In genomic region chrX:130083656-130084382, GRCh38 we compare ENCODE assay signal across 9 cellular contexts. TPM values are rescaled to one million over a fixed set of nuclear protein-coding genes. Genes with fewer than 3 reads are reported as not detected.
DNase-seq lines count a peak whose midpoint lies in the region; ATAC-seq and TF ChIP-seq lines count a peak whose summit lies in the region.
"Had no signal": no experiment of that assay in that cellular context is flagged by ENCODE, and none has a peak within 500 bp of the region (broad histone marks: within the 10 kb centered on the region; RNA-seq: fewer than 3 reads in every experiment).

No MANE protein-coding gene starts in this region.

- peak overlapping the region; percentile 55 to 97 (median 91) for H3K27ac Mint-ChIP-seq in naive thymus-derived CD4-positive, alpha-beta T cell

- no peaks in the 10 kb centered on the region for H3K9me2 ChIP-seq in OCI-LY7 (ENCODE audit: insufficient read depth, low read length)

- H3K9me3 Mint-ChIP-seq in naive thymus-derived CD4-positive, alpha-beta T cell: no peaks in the 10 kb centered on the region

- H3K9me3 ChIP-seq in HEK293 (ENCODE audit: control insufficient read depth, insufficient read depth, low read depth, low read length) (no peaks in the 10 kb centered on the region), OCI-LY7 (ENCODE audit: low read length) (no peaks in the 10 kb centered on the region)
- H3K9me3 ChIP-seq in naive thymus-derived CD4-positive, alpha-beta T cell (ENCODE audit: control insufficient read depth in 2 of 3, low read length in 3 of 3): no peaks in the 10 kb centered on the region

- POLR2A ChIA-PET in HEK293 (lab: Yijun Ruan, JAX): no interaction called here
- POLR2A ChIA-PET in OCI-LY7 (lab: Charles Lee): interaction anchor here (0.5 to 0.8 kb wide), 2 partner anchors 21 to 38 kb away, joined by 3 read pairs; no protein-coding TSS in a partner anchor
- POLR2A ChIA-PET in naive thymus-derived CD4-positive, alpha-beta T cell (lab: Charles Lee): interaction anchor here (0.8 to 5.3 kb wide), 7 partner anchors 8 to 134 kb away, joined by 3 to 44 read pairs (median 5); partner anchors contain the start of gene ELF4

- BruUV-seq in OCI-LY7 (replicated peaks; lab: Mats Ljungman, UMichigan): no TSS peak

- H2AFZ ChIP-seq in OCI-LY7 (ENCODE audit: low read length): no peak overlapping the region

- H4K20me1 ChIP-seq in OCI-LY7 (ENCODE audit: insufficient read depth, low read length): no peaks in the 10 kb centered on the region

- peak overlapping the region; percentile 84 for H3K4me2 ChIP-seq in OCI-LY7 (ENCODE audit: low read length)

- peak overlapping the region; percentile 86 to 93 (median 89) for H3K4me3 Mint-ChIP-seq in naive thymus-derived CD4-positive, alpha-beta T cell

- no peaks in the 10 kb centered on the region for H3K4me1 ChIP-seq in HEK293 (ENCODE audit: control insufficient read depth, insufficient read depth, low read length)
- H3K4me1 ChIP-seq in OCI-LY7 (ENCODE audit: insufficient read depth, low read length, poor library complexity, severe bottlenecking): peaks cover 76% of the 10 kb centered on the region
- H3K4me1 ChIP-seq in naive thymus-derived CD4-positive, alpha-beta T cell (ENCODE audit: control insufficient read depth in 2 of 2, insufficient read depth in 2 of 2, low read length in 2 of 2): peaks cover 30 to 36% of the 10 kb centered on the region in 2 donors

- H3K4me3 ChIP-seq in HEK293 (ENCODE audit: low read depth, low read length) (no peak overlapping the region), OCI-LY7 (ENCODE audit: low read depth, low read length, poor library complexity, severe bottlenecking) (peak overlapping the region; percentile 56)
- H3K4me3 ChIP-seq in naive thymus-derived CD4-positive, alpha-beta T cell (ENCODE audit: low read length): peak overlapping the region; percentile 67

- peaks cover 25 to 77% (median 57%) of the 10 kb centered on the region in 7 donors for H3K4me1 Mint-ChIP-seq in naive thymus-derived CD4-positive, alpha-beta T cell

- TF ChIP-seq CTCF in GM13976 (IDR thresholded peaks at IDR 0.05; ENCODE audit: borderline replicate concordance, control extremely low read depth, extremely low read depth, insufficient read depth, missing control alignments) (no peak), HEK293 (tag by site-specific recombination; IDR thresholded peaks at IDR 0.05) (no peak), OCI-LY7 (conservative IDR thresholded peaks at IDR 0.05; ENCODE audit: low read length) (no peak)

- H3K27me3 ChIP-seq in naive thymus-derived CD4-positive, alpha-beta T cell (ENCODE audit: control insufficient read depth in 2 of 2, insufficient read depth in 2 of 2, low read length in 2 of 2): no peaks in the 10 kb centered on the region

- peaks cover 0 to 4% of the 10 kb centered on the region in 2 experiments; a peak in 2 of 3 replicates for H3K36me3 ChIP-seq in HEK293 (ENCODE audit: control insufficient read depth in 2 of 2, insufficient read depth in 1 of 2, low read length in 2 of 2)
- peaks cover 7% of the 10 kb centered on the region; the same call in 1 of the 2 replicates for H3K36me3 ChIP-seq in OCI-LY7 (ENCODE audit: insufficient read depth, low read length)
- peaks cover 0 to 13% (median 2%) of the 10 kb centered on the region in 3 experiments for H3K36me3 ChIP-seq in naive thymus-derived CD4-positive, alpha-beta T cell (ENCODE audit: control insufficient read depth in 2 of 3, insufficient read depth in 3 of 3, low read length in 3 of 3)

- H3K27ac ChIP-seq in HEK293 (ENCODE audit: extremely low read depth, low read depth, low read length): no peak overlapping the region
- peak overlapping the region; percentile 93 for H3K27ac ChIP-seq in OCI-LY7 (ENCODE audit: low read depth, low read length, poor library complexity, severe bottlenecking)
- H3K27ac ChIP-seq in naive thymus-derived CD4-positive, alpha-beta T cell (ENCODE audit: low read depth, low read length): peak overlapping the region; percentile 66

- CTCF ChIA-PET in HEK293 (lab: Yijun Ruan, JAX): interaction anchor here (0.6 to 0.9 kb wide), 2 partner anchors 9 to 480 kb away, joined by 4 to 5 read pairs; no protein-coding TSS in a partner anchor
- CTCF ChIA-PET in OCI-LY7 (lab: Charles Lee; ENCODE audit: unreplicated experiment): interaction anchor here (1.0 to 1.1 kb wide), 4 partner anchors 26 to 87 kb away, joined by 3 to 5 read pairs (median 4); partner anchors contain the start of gene AIFM1
- CTCF ChIA-PET in naive thymus-derived CD4-positive, alpha-beta T cell (lab: Charles Lee): interaction anchor here (6.0 kb wide), 1 partner anchor 37 kb away, joined by 54 read pairs; no protein-coding TSS in a partner anchor

- H3K27me3 Mint-ChIP-seq in naive thymus-derived CD4-positive, alpha-beta T cell: no peaks in the 10 kb centered on the region

- intact Hi-C loops in OCI-LY7 (cut with micrococcal nuclease; ENCODE audit: unreplicated experiment): loop anchor here (2.0 to 10.0 kb wide), 2 partner anchors 83 to 309 kb away; partner anchors contain the start of gene SASH3
- intact Hi-C loops in naive thymus-derived CD4-positive, alpha-beta T cell (cut with micrococcal nuclease): loop anchor here in 1 of 2 donors (2.0 to 10.0 kb wide), 2 partner anchors 15 to 1731 kb away; no protein-coding TSS in a partner anchor

- in situ Hi-C loops in GM13976 (cut with MboI; ENCODE audit: low sequenced_read_pairs, unreplicated experiment): no loop called here

- DNase-seq in GM13976 (ENCODE audit: low spot score) (peak; percentile 65), OCI-LY7 (ENCODE audit: low spot score) (peak; percentile 49), hippocampal formation (lab: John Stamatoyannopoulos, UW) (no peak), Ammon's horn (ENCODE audit: low spot score) (no peak)
- DNase-seq in naive thymus-derived CD4-positive, alpha-beta T cell: no peak
- no peak for DNase-seq in effector CD8-positive, alpha-beta T cell (lab: John Stamatoyannopoulos, UW)
- DNase-seq: NCI-H524 had no signal

- H3K79me2 ChIP-seq in OCI-LY7 (ENCODE audit: insufficient read depth, low read depth, low read length): peaks cover 41% of the 10 kb centered on the region; the same call in 1 of the 2 replicates

- H3K36me3 Mint-ChIP-seq in naive thymus-derived CD4-positive, alpha-beta T cell: peaks cover 0 to 18% (median 3%) of the 10 kb centered on the region in 5 donors

- no peak for ATAC-seq in naive thymus-derived CD4-positive, alpha-beta T cell
- ATAC-seq in SK-N-SH treated with all-trans-retinoic acid at 6 μM for 48 hours: no peak

TF ChIP-seq in HEK293, 187 proteins besides CTCF, POLR2A, EP300 and RAD21:
- TF ChIP-seq ZNF302 (tag by site-specific recombination; IDR thresholded peaks at IDR 0.05; ENCODE audit: low read depth) (no peak), ZNF366 (tag by site-specific recombination; conservative IDR thresholded peaks at IDR 0.05) (peak; percentile 91)

TF ChIP-seq in SK-N-SH treated with all-trans-retinoic acid at 6 μM for 48 hours, 23 proteins besides CTCF, POLR2A, EP300 and RAD21:
- TF ChIP-seq, protein P1, sequence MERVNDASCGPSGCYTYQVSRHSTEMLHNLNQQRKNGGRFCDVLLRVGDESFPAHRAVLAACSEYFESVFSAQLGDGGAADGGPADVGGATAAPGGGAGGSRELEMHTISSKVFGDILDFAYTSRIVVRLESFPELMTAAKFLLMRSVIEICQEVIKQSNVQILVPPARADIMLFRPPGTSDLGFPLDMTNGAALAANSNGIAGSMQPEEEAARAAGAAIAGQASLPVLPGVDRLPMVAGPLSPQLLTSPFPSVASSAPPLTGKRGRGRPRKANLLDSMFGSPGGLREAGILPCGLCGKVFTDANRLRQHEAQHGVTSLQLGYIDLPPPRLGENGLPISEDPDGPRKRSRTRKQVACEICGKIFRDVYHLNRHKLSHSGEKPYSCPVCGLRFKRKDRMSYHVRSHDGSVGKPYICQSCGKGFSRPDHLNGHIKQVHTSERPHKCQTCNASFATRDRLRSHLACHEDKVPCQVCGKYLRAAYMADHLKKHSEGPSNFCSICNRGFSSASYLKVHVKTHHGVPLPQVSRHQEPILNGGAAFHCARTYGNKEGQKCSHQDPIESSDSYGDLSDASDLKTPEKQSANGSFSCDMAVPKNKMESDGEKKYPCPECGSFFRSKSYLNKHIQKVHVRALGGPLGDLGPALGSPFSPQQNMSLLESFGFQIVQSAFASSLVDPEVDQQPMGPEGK (CRISPR knock-in tag; IDR thresholded peaks at IDR 0.05; ENCODE audit: borderline replicate concordance): no peak
- no peak for TF ChIP-seq SNAI2 (CRISPR knock-in tag; IDR thresholded peaks at IDR 0.05)
- TF ChIP-seq, protein P2, sequence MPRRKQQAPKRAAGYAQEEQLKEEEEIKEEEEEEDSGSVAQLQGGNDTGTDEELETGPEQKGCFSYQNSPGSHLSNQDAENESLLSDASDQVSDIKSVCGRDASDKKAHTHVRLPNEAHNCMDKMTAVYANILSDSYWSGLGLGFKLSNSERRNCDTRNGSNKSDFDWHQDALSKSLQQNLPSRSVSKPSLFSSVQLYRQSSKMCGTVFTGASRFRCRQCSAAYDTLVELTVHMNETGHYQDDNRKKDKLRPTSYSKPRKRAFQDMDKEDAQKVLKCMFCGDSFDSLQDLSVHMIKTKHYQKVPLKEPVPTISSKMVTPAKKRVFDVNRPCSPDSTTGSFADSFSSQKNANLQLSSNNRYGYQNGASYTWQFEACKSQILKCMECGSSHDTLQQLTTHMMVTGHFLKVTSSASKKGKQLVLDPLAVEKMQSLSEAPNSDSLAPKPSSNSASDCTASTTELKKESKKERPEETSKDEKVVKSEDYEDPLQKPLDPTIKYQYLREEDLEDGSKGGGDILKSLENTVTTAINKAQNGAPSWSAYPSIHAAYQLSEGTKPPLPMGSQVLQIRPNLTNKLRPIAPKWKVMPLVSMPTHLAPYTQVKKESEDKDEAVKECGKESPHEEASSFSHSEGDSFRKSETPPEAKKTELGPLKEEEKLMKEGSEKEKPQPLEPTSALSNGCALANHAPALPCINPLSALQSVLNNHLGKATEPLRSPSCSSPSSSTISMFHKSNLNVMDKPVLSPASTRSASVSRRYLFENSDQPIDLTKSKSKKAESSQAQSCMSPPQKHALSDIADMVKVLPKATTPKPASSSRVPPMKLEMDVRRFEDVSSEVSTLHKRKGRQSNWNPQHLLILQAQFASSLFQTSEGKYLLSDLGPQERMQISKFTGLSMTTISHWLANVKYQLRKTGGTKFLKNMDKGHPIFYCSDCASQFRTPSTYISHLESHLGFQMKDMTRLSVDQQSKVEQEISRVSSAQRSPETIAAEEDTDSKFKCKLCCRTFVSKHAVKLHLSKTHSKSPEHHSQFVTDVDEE (CRISPR knock-in tag; IDR thresholded peaks at IDR 0.05): no peak
TF ChIP-seq in SK-N-SH treated with all-trans-retinoic acid at 6 μM for 48 hours: peak in this region for 0.

RNA-seq across cellular contexts. Expression of gene ELF4, which starts 26.5 kb away (rescaled TPM):
- total RNA-seq in OCI-LY7 (2014; rRNA removed; shearing (Covaris generic)): 13.4 and 15.0 TPM in 2 replicates
- 24.9 and 27.3 TPM in 2 replicates for total RNA-seq in OCI-LY7 (2022)
- 10 to 100 TPM; 20.7 to 48.9 (median 23.7) TPM for total RNA-seq in naive thymus-derived CD4-positive, alpha-beta T cell
- 10 to 100 TPM in 1 of 2 donors, 1 to 10 TPM in 1; 8.5 to 16.9 TPM for polyA plus RNA-seq in naive thymus-derived CD4-positive, alpha-beta T cell

Comparison
In these comparisons a context has a peak if more than half of its experiments do, and no peak if none do; other contexts are left out.
1. DNase-seq: peak in GM13976 (single experiment) and OCI-LY7 (single experiment); none in naive thymus-derived CD4-positive, alpha-beta T cell (0 of 9), effector CD8-positive, alpha-beta T cell (single experiment), hippocampal formation (0 of 2) and Ammon's horn (single experiment).